10 cellular contexts compared by ENCODE assay signal in genomic region chr3:125381743-125382142, GRCh38. TPM values are rescaled to one million over a fixed set of nuclear protein-coding genes. Genes with fewer than 3 reads are reported as not detected.
DNase-seq lines count a peak whose midpoint lies in the region; ATAC-seq, FAIRE-seq and TF ChIP-seq lines count a peak whose summit lies in the region.
"Had no signal": no experiment of that assay in that cellular context is flagged by ENCODE, and none has a peak within 500 bp of the region (broad histone marks: within the 10 kb centered on the region; RNA-seq: fewer than 3 reads in every experiment).

No MANE protein-coding gene starts in this region.

- DNase-seq in DND-41 = peak; percentile 72
- peak; percentile 22 for DNase-seq in hepatic stellate cell (ENCODE audit: low spot score)
- no peak for DNase-seq in tibial nerve (ENCODE audit: low spot score in 2 of 2)
- no peak for DNase-seq in HTR-8/SVneo (ENCODE audit: insufficient read length, low spot score)
- DNase-seq in NCI-H1436 treated with DMSO at 0.1 percent for 48 hours (lab: John Stamatoyannopoulos, UW) = no peak
- DNase-seq in SHP77 treated with DMSO at 0.1 percent for 48 hours (lab: John Stamatoyannopoulos, UW) = no peak
- DNase-seq: amygdala, psoas muscle had no signal

- H3K9me3 ChIP-seq in DND-41 (ENCODE audit: insufficient read depth, low read length, severe bottlenecking) (no peaks in the 10 kb centered on the region), HEK293 (ENCODE audit: control insufficient read depth, insufficient read depth, low read depth, low read length) (no peaks in the 10 kb centered on the region), tibial nerve (no peaks in the 10 kb centered on the region)
- H3K9me3 ChIP-seq: psoas muscle had no signal

- H3K4me1 ChIP-seq in DND-41 (ENCODE audit: insufficient read depth, low read length) (peaks cover 20% of the 10 kb centered on the region), HEK293 (ENCODE audit: control insufficient read depth, insufficient read depth, low read length) (no peaks in the 10 kb centered on the region), tibial nerve (no peaks in the 10 kb centered on the region)
- H3K4me1 ChIP-seq: psoas muscle had no signal

- H3K27me3 ChIP-seq in DND-41 (ENCODE audit: insufficient read depth, low read length, poor library complexity) = no peaks in the 10 kb centered on the region
- peaks cover 0 to 3% of the 10 kb centered on the region in 2 donors for H3K27me3 ChIP-seq in tibial nerve

- H3K4me2 ChIP-seq in DND-41 (ENCODE audit: insufficient read depth, low read length) = peak overlapping the region; percentile 48

- peak overlapping the region; percentile 32; the same call in 1 of the 2 replicates for H2AFZ ChIP-seq in DND-41 (ENCODE audit: low read depth, low read length)

- H3K79me2 ChIP-seq in DND-41 (ENCODE audit: insufficient read depth, low read length) = no peaks in the 10 kb centered on the region

- no peaks in the 10 kb centered on the region for H3K36me3 Mint-ChIP-seq in T-helper 1 cell treated with Interleukin-12 subunit alpha and Interleukin-12 subunit beta and Interleukin-4 antibody, amounts not matched to agents 30 μg/mL and 1 μg/mL, for 36 hours (ENCODE audit: low read depth)

- no peaks in the 10 kb centered on the region for H4K20me1 ChIP-seq in DND-41 (ENCODE audit: insufficient read depth, low read length)

- peak overlapping the region; percentile 40 for H3K27ac ChIP-seq in DND-41 (ENCODE audit: low read length)
- H3K27ac ChIP-seq in HEK293 (ENCODE audit: extremely low read depth, low read depth, low read length) = no peak overlapping the region
- H3K27ac ChIP-seq in tibial nerve = no peak overlapping the region
- H3K27ac ChIP-seq: psoas muscle had no signal

- no peak for FAIRE-seq in HTR-8/SVneo (lab: Jason Lieb, UNC)

- H3K27ac Mint-ChIP-seq in T-helper 1 cell treated with Interleukin-12 subunit alpha and Interleukin-12 subunit beta and Interleukin-4 antibody, amounts not matched to agents 30 μg/mL and 1 μg/mL, for 36 hours = peak overlapping the region; percentile 78

- no peak for TF ChIP-seq POLR2A in tibial nerve (IDR thresholded peaks at IDR 0.05)

- no peaks in the 10 kb centered on the region for H3K9me3 Mint-ChIP-seq in T-helper 1 cell treated with Interleukin-12 subunit alpha and Interleukin-12 subunit beta and Interleukin-4 antibody, amounts not matched to agents 30 μg/mL and 1 μg/mL, for 36 hours

- H3K9ac ChIP-seq in DND-41 (ENCODE audit: low read depth, low read length) = no peak overlapping the region

- peaks cover 9% of the 10 kb centered on the region for H3K27me3 Mint-ChIP-seq in T-helper 1 cell treated with Interleukin-12 subunit alpha and Interleukin-12 subunit beta and Interleukin-4 antibody, amounts not matched to agents 30 μg/mL and 1 μg/mL, for 36 hours (ENCODE audit: low read depth)

- POLR2A ChIA-PET in HEK293 (lab: Yijun Ruan, JAX) = no interaction called here

- H3K4me1 Mint-ChIP-seq in T-helper 1 cell treated with Interleukin-12 subunit alpha and Interleukin-12 subunit beta and Interleukin-4 antibody, amounts not matched to agents 30 μg/mL and 1 μg/mL, for 36 hours (ENCODE audit: low read depth) = peaks cover 10% of the 10 kb centered on the region

- TF ChIP-seq CTCF in DND-41 (IDR thresholded peaks at IDR 0.05; ENCODE audit: borderline replicate concordance, extremely low read depth, low read length, poor library complexity, severe bottlenecking) (no peak), HEK293 (tag by site-specific recombination; IDR thresholded peaks at IDR 0.05) (no peak), tibial nerve (IDR thresholded peaks at IDR 0.05) (no peak)

- peak; percentile 99 for ATAC-seq in DND-41 (ENCODE audit: insufficient read depth, low read depth)
- ATAC-seq: psoas muscle had no signal

- H3K36me3 ChIP-seq in DND-41 (ENCODE audit: insufficient read depth, low read length) = no peaks in the 10 kb centered on the region
- no peaks in the 10 kb centered on the region for H3K36me3 ChIP-seq in HEK293 (ENCODE audit: control insufficient read depth in 2 of 2, insufficient read depth in 1 of 2, low read length in 2 of 2)
- H3K36me3 ChIP-seq in tibial nerve = no peaks in the 10 kb centered on the region

- CTCF ChIA-PET in HEK293 (lab: Yijun Ruan, JAX) = interaction anchor here (0.5 to 1.0 kb wide), 2 partner anchors 12 to 57 kb away, joined by 3 read pairs; no protein-coding TSS in a partner anchor

- H3K4me3 ChIP-seq in DND-41 (ENCODE audit: low read depth in 1 of 2, low read length in 2 of 2) = 0 out of 4 replicates have a peak overlapping the region, but pooled peaks of 1 of the 2 experiments have one; percentile 11
- no peak overlapping the region for H3K4me3 ChIP-seq in HEK293 (ENCODE audit: low read depth, low read length)
- no peak overlapping the region for H3K4me3 ChIP-seq in tibial nerve
- H3K4me3 ChIP-seq: psoas muscle had no signal

- WGBS in tibial nerve, 2 donors = 75 to 79% methylated on average over 5 of the region's 5 CpGs

- H3K4me3 Mint-ChIP-seq in T-helper 1 cell treated with Interleukin-12 subunit alpha and Interleukin-12 subunit beta and Interleukin-4 antibody, amounts not matched to agents 30 μg/mL and 1 μg/mL, for 36 hours = no peak overlapping the region

- TF ChIP-seq EP300 in tibial nerve (IDR thresholded peaks at IDR 0.05) = no peak

TF ChIP-seq in HEK293, 187 proteins besides CTCF, POLR2A, EP300 and RAD21:
- no peak for TF ChIP-seq ZNF677 (tag by site-specific recombination; IDR thresholded peaks at IDR 0.05)
- TF ChIP-seq ZNF600 (tag by site-specific recombination; IDR thresholded peaks at IDR 0.05) = 0 out of 2 replicates have a peak, but pooled peaks have one; percentile 24

RNA-seq across cellular contexts. Expression of gene ZNF148, which starts 6.6 kb away (rescaled TPM):
- total RNA-seq in tibial nerve = 10 to 100 TPM; 19.5 to 28.0 (median 24.0) TPM

Comparison
In these comparisons a context has a peak if more than half of its experiments do, and no peak if none do; other contexts are left out.
1. DNase-seq: peak in DND-41 (single experiment) and hepatic stellate cell (single experiment); none in tibial nerve (0 of 2), HTR-8/SVneo (single experiment), NCI-H1436 treated with DMSO at 0.1 percent for 48 hours (single experiment) and SHP77 treated with DMSO at 0.1 percent for 48 hours (single experiment).